In the genomic region with DNA sequence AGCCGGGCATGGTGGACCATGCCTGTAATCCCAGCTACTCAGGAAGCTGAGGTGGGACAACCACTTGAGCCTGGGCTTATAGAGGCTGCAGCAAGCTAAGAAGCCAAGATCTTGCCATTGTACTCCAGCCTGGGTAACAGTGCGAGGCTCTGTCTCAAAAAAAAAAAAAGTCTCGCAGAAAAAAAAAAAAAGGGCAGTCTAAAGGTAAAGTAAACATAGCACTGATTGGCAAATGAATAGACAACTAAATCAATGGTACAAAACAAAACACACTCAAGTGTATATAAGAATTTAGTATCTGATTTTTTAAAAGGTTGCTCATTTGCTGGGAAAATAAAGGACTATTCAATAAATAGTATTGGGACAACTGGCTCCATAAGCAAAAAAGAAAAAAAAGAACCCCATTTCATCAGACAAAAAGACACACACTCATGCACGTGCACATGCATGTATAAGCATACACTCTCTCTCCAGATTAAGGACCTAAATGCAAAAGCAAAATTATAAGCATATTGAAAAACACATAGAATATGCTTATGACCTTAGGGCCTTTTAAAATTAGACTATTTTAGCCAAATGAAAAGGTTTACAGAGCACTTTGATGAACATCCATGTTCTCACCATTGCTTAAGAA, we compare ENCODE assay signal across 1 cellular context.
TF ChIP-seq lines count a peak whose summit lies in the region.

No MANE protein-coding gene starts in this region.

TF ChIP-seq in endothelial cell of umbilical vein, 7 proteins besides CTCF, POLR2A, EP300 and RAD21:
- TF ChIP-seq GATA2 (IDR thresholded peaks at IDR 0.05; ENCODE audit: insufficient read depth, insufficient read length, low read depth, low read length) (no peak), MYC (IDR thresholded peaks at IDR 0.05; ENCODE audit: low read depth, low read length) (no peak), FOS (IDR thresholded peaks at IDR 0.05; ENCODE audit: borderline replicate concordance, insufficient read depth, low read length) (no peak), JUN (IDR thresholded peaks at IDR 0.05; ENCODE audit: borderline replicate concordance, insufficient read depth, insufficient read length, low read depth) (no peak), EZH2 (IDR thresholded peaks at IDR 0.05; ENCODE audit: borderline replicate concordance, low read depth, low read length, severe bottlenecking) (no peak), POLR2AphosphoS5 (IDR thresholded peaks at IDR 0.05; ENCODE audit: insufficient read depth, low read depth, low read length) (no peak)
- TF ChIP-seq, protein P1, sequence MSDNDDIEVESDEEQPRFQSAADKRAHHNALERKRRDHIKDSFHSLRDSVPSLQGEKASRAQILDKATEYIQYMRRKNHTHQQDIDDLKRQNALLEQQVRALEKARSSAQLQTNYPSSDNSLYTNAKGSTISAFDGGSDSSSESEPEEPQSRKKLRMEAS (IDR thresholded peaks at IDR 0.05; ENCODE audit: insufficient read depth, insufficient read length), result no peak
